In the genomic region with DNA sequence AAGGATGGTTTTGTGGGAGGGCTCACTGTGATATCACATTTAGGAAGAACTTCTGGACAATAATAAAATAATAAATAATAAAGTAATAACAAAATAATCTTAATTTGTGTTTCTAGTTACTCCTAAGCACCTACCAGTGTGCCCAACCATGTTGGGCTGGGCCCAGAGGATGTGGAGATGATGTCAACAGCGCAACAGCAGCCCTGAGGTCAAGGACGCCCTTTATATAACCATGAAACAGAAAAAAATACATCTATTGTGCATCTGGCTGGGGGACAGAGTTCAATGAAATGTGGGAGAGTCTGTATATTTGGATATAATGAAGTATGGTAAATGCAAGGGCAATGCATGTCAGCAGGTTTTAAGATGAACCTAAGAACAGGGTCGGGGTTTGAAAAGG, we compare ENCODE assay signal across 26 cellular contexts.
DNase-seq lines count a peak whose midpoint lies in the region; ATAC-seq, FAIRE-seq and TF ChIP-seq lines count a peak whose summit lies in the region.
"Had no signal": no experiment of that assay in that cellular context is flagged by ENCODE, and none has a peak within 500 bp of the region (broad histone marks: within the 10 kb centered on the region; RNA-seq: fewer than 3 reads in every experiment).

No MANE protein-coding gene starts in this region.

- H3K79me2 ChIP-seq in HepG2 (ENCODE audit: insufficient read depth, low read length) = no peaks in the 10 kb centered on the region

- peaks cover 5% of the 10 kb centered on the region for H3K9me3 Mint-ChIP-seq in activated T-helper 2 cell treated with anti-CD3 and anti-CD28 coated beads, Interferon-gamma antibody, Interleukin-2, Interleukin-4, amounts not matched to agents 10 μg/mL and 5 μg/mL and 100 μg/mL, durations not matched to agents 14 hours and 24 hours and 36 hours
- H3K9me3 Mint-ChIP-seq in progenitor cell of endocrine pancreas (ENCODE audit: low read depth) = peaks cover 4% of the 10 kb centered on the region
- H3K9me3 Mint-ChIP-seq in immature natural killer cell = no peaks in the 10 kb centered on the region
- H3K9me3 Mint-ChIP-seq: CD8-positive, alpha-beta memory T cell had no signal

- H3K27me3 Mint-ChIP-seq in activated T-helper 2 cell treated with anti-CD3 and anti-CD28 coated beads, Interferon-gamma antibody, Interleukin-2, Interleukin-4, amounts not matched to agents 10 μg/mL and 5 μg/mL and 100 μg/mL, durations not matched to agents 14 hours and 24 hours and 36 hours (ENCODE audit: low read depth) = no peaks in the 10 kb centered on the region
- H3K27me3 Mint-ChIP-seq in progenitor cell of endocrine pancreas = peaks cover 6% of the 10 kb centered on the region
- H3K27me3 Mint-ChIP-seq in immature natural killer cell (ENCODE audit: low read depth in 3 of 3) = peaks cover 2 to 10% (median 3%) of the 10 kb centered on the region in 3 donors
- H3K27me3 Mint-ChIP-seq: CD4-positive, alpha-beta memory T cell had no signal

- ATAC-seq in HepG2 (no peak), right lobe of liver (no peak)
- ATAC-seq: GM12878 had no signal

- no peaks in the 10 kb centered on the region for H4K20me1 ChIP-seq in HepG2 (ENCODE audit: insufficient read depth, low read length)
- H4K20me1 ChIP-seq: BLaER1 had no signal

- intact Hi-C loops in HepG2 (cut with micrococcal nuclease; ENCODE audit: unreplicated experiment) = no loop called here
- intact Hi-C loops in right lobe of liver (cut with DNase I) = no loop called here
- intact Hi-C loops in activated T-helper 2 cell treated with anti-CD3 and anti-CD28 coated beads, Interferon-gamma antibody, Interleukin-2, Interleukin-4, amounts not matched to agents 10 μg/mL and 5 μg/mL and 100 μg/mL, durations not matched to agents 14 hours and 24 hours and 36 hours (cut with micrococcal nuclease) = no loop called here

- no peak overlapping the region; the same call in 1 of the 2 replicates for H3K4me2 ChIP-seq in HepG2 (ENCODE audit: low read depth, low read length)
- H3K4me2 ChIP-seq: BLaER1 had no signal

- no peak for FAIRE-seq in HepG2 (lab: Jason Lieb, UNC)
- FAIRE-seq: A204.1, GM12878, GM18507 had no signal

- H3K4me1 ChIP-seq in HepG2 (ENCODE audit: insufficient read depth, low read length) (peaks cover 12% of the 10 kb centered on the region), right lobe of liver (no peaks in the 10 kb centered on the region)
- H3K4me1 ChIP-seq: BE2C, BLaER1 had no signal

- no peak overlapping the region for H2AFZ ChIP-seq in HepG2 (ENCODE audit: low read length)

- in situ Hi-C loops in HepG2 (cut with HindIII; ENCODE audit: extremely low pct_ligation_motif_present, low pct_unique_long_range_greater_than_20kb) = no loop called here

- 3% methylated on average over 3 of the region's 3 CpGs for WGBS in HepG2 (ENCODE audit: low lambda C conversion rate)
- 74% methylated on average over 3 of the region's 3 CpGs for WGBS in right lobe of liver (ENCODE audit: insufficient coverage, low coverage, low lambda C conversion rate, missing lambda C conversion rate)

- H3K27ac ChIP-seq in HepG2 (ENCODE audit: extremely low read length, insufficient read depth, low read length) (no peak overlapping the region), right lobe of liver (no peak overlapping the region)
- H3K27ac ChIP-seq: BLaER1 had no signal

- POLR2A ChIA-PET in HepG2 (lab: Yijun Ruan, JAX) = no interaction called here

- H3K4me3 ChIP-seq in HepG2 (replicated peaks in 1 of 3; ENCODE audit: insufficient read depth in 1 of 3, low read depth in 2 of 3, low read length in 3 of 3) (no peak overlapping the region), right lobe of liver (no peak overlapping the region)
- H3K4me3 ChIP-seq: BLaER1, GM12878 had no signal

- H3K27me3 ChIP-seq in HepG2 (ENCODE audit: control insufficient read depth in 1 of 2, insufficient read depth in 2 of 2, low read length in 2 of 2) = no peaks in the 10 kb centered on the region
- H3K27me3 ChIP-seq in right lobe of liver = no peaks in the 10 kb centered on the region
- H3K27me3 ChIP-seq: BE2C, BLaER1 had no signal

- no peak overlapping the region for H3K9ac ChIP-seq in HepG2 (ENCODE audit: insufficient read depth, low read depth, low read length)
- H3K9ac ChIP-seq: BLaER1 had no signal

- H3K4me3 Mint-ChIP-seq in activated T-helper 2 cell treated with anti-CD3 and anti-CD28 coated beads, Interferon-gamma antibody, Interleukin-2, Interleukin-4, amounts not matched to agents 10 μg/mL and 5 μg/mL and 100 μg/mL, durations not matched to agents 14 hours and 24 hours and 36 hours (ENCODE audit: low read depth) = no peak overlapping the region
- H3K4me3 Mint-ChIP-seq in progenitor cell of endocrine pancreas (ENCODE audit: low read depth) (no peak overlapping the region), immature natural killer cell (no peak overlapping the region)
- H3K4me3 Mint-ChIP-seq: CD4-positive, alpha-beta memory T cell; CD4-positive, CD25-positive, alpha-beta regulatory T cell; CD8-positive, alpha-beta memory T cell had no signal

- H3K36me3 ChIP-seq in HepG2 (replicated peaks in 1 of 2; ENCODE audit: control insufficient read depth in 1 of 2, insufficient read depth in 2 of 2, low read length in 2 of 2) (no peaks in the 10 kb centered on the region), right lobe of liver (no peaks in the 10 kb centered on the region)
- H3K36me3 ChIP-seq: BE2C, BLaER1 had no signal

- no peak for TF ChIP-seq RAD21 in HepG2 (CRISPR knock-in tag; IDR thresholded peaks at IDR 0.05)

- TF ChIP-seq EP300 in HepG2 (IDR thresholded peaks at IDR 0.05; ENCODE audit: low read depth in 2 of 2, low read length in 2 of 2) (no peak), HepG2 (CRISPR knock-in tag; IDR thresholded peaks at IDR 0.05; ENCODE audit: borderline replicate concordance) (no peak)

- TF ChIP-seq POLR2A in HepG2 (IDR thresholded peaks at IDR 0.05; ENCODE audit: insufficient read depth in 1 of 2, low read depth in 2 of 2, low read length in 2 of 2) = no peak
- TF ChIP-seq POLR2A in right lobe of liver (IDR thresholded peaks at IDR 0.05) = no peak

- CTCF ChIA-PET in HepG2 (lab: Yijun Ruan, JAX; ENCODE audit: low intra/inter-chr PET ratio, low total read pairs) = no interaction called here

- H3K9me3 ChIP-seq in HepG2 (ENCODE audit: low read length) = peaks cover 34% of the 10 kb centered on the region
- H3K9me3 ChIP-seq in right lobe of liver = no peaks in the 10 kb centered on the region
- H3K9me3 ChIP-seq: BE2C, BLaER1 had no signal

- H3K4me1 Mint-ChIP-seq in activated T-helper 2 cell treated with anti-CD3 and anti-CD28 coated beads, Interferon-gamma antibody, Interleukin-2, Interleukin-4, amounts not matched to agents 10 μg/mL and 5 μg/mL and 100 μg/mL, durations not matched to agents 14 hours and 24 hours and 36 hours (ENCODE audit: low read depth) = peaks cover 14% of the 10 kb centered on the region
- H3K4me1 Mint-ChIP-seq in progenitor cell of endocrine pancreas (ENCODE audit: low read depth) = peaks cover 11% of the 10 kb centered on the region
- H3K4me1 Mint-ChIP-seq in immature natural killer cell = peaks cover 20 to 35% of the 10 kb centered on the region in 2 donors
- H3K4me1 Mint-ChIP-seq: CD14-positive monocyte had no signal

- no TSS peak for BruUV-seq in HepG2 (replicated peaks; lab: Mats Ljungman, UMichigan)

- H3K36me3 Mint-ChIP-seq in activated T-helper 2 cell treated with anti-CD3 and anti-CD28 coated beads, Interferon-gamma antibody, Interleukin-2, Interleukin-4, amounts not matched to agents 10 μg/mL and 5 μg/mL and 100 μg/mL, durations not matched to agents 14 hours and 24 hours and 36 hours (ENCODE audit: low read depth) = no peaks in the 10 kb centered on the region
- H3K36me3 Mint-ChIP-seq in progenitor cell of endocrine pancreas (ENCODE audit: insufficient read depth) (no peaks in the 10 kb centered on the region), immature natural killer cell (peaks cover 0 to 4% (median 0%) of the 10 kb centered on the region in 3 donors)
- H3K36me3 Mint-ChIP-seq: CD14-positive monocyte; CD4-positive, alpha-beta memory T cell; CD4-positive, CD25-positive, alpha-beta regulatory T cell had no signal

- H3K27ac Mint-ChIP-seq in activated T-helper 2 cell treated with anti-CD3 and anti-CD28 coated beads, Interferon-gamma antibody, Interleukin-2, Interleukin-4, amounts not matched to agents 10 μg/mL and 5 μg/mL and 100 μg/mL, durations not matched to agents 14 hours and 24 hours and 36 hours = peak overlapping the region; percentile 1
- peak overlapping the region; percentile 62 for H3K27ac Mint-ChIP-seq in progenitor cell of endocrine pancreas
- no peak overlapping the region for H3K27ac Mint-ChIP-seq in immature natural killer cell
- H3K27ac Mint-ChIP-seq: CD14-positive monocyte had no signal

- no peak for TF ChIP-seq CTCF in HepG2 (CRISPR knock-in tag; IDR thresholded peaks at IDR 0.05)
- no peak for TF ChIP-seq CTCF in right lobe of liver (IDR thresholded peaks at IDR 0.05)
- no peak for TF ChIP-seq CTCF in progenitor cell of endocrine pancreas (IDR thresholded peaks at IDR 0.05; ENCODE audit: unreplicated experiment)

- peak; percentile 13 for DNase-seq in HepG2 (ENCODE audit: low spot score)
- no peak for DNase-seq in right lobe of liver
- DNase-seq in activated T-helper 2 cell treated with anti-CD3 and anti-CD28 coated beads, Interferon-gamma antibody, Interleukin-2, Interleukin-4, amounts not matched to agents 10 μg/mL and 5 μg/mL and 100 μg/mL, durations not matched to agents 14 hours and 24 hours and 36 hours (ENCODE audit: low spot score) = no peak
- DNase-seq in progenitor cell of endocrine pancreas (ENCODE audit: low spot score, unreplicated experiment) = no peak
- no peak for DNase-seq in immature natural killer cell
- no peak for DNase-seq in NCI-H1930 (lab: John Stamatoyannopoulos, UW)
- DNase-seq: 8988T; ACHN; BE2C; C1 segment of cervical spinal cord; CD4-positive, alpha-beta memory T cell; CD4-positive, CD25-positive, alpha-beta regulatory T cell; CD8-positive, alpha-beta memory T cell; COR-L47; DMS 273 treated with DMSO at 0.1 percent for 48 hours; DMS153; DMS53; DMS79; DND-41; EL; GDM1 had no signal

TF ChIP-seq in HepG2, 621 proteins besides CTCF, POLR2A, EP300 and RAD21 (continues in another document):
- TF ChIP-seq PAF1 (CRISPR knock-in tag; IDR thresholded peaks at IDR 0.05) = no peak
- TF ChIP-seq, protein P1, sequence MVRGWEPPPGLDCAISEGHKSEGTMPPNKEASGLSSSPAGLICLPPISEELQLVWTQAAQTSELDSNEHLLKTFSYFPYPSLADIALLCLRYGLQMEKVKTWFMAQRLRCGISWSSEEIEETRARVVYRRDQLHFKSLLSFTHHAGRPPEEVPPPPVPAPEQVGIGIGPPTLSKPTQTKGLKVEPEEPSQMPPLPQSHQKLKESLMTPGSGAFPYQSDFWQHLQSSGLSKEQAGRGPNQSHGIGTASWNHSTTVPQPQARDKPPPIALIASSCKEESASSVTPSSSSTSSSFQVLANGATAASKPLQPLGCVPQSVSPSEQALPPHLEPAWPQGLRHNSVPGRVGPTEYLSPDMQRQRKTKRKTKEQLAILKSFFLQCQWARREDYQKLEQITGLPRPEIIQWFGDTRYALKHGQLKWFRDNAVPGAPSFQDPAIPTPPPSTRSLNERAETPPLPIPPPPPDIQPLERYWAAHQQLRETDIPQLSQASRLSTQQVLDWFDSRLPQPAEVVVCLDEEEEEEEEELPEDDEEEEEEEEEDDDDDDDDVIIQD (CRISPR knock-in tag; IDR thresholded peaks at IDR 0.05; ENCODE audit: low read depth) = no peak

Comparison
In these comparisons a context has a peak if more than half of its experiments do, and no peak if none do; other contexts are left out.
1. H3K27ac Mint-ChIP-seq: peak in activated T-helper 2 cell treated with anti-CD3 and anti-CD28 coated beads, Interferon-gamma antibody, Interleukin-2, Interleukin-4, amounts not matched to agents 10 μg/mL and 5 μg/mL and 100 μg/mL, durations not matched to agents 14 hours and 24 hours and 36 hours (single experiment) and progenitor cell of endocrine pancreas (single experiment); none in immature natural killer cell (0 of 6).